ENCODE assay signal across 10 cellular contexts in genomic region chr20:18904624-18905023, GRCh38.
DNase-seq lines count a peak whose midpoint lies in the region; ATAC-seq and TF ChIP-seq lines count a peak whose summit lies in the region.
"Had no signal": no experiment of that assay in that cellular context is flagged by ENCODE, and none has a peak within 500 bp of the region (broad histone marks: within the 10 kb centered on the region; RNA-seq: fewer than 3 reads in every experiment).

No MANE protein-coding gene starts in this region.

- H3K36me3 ChIP-seq in Loucy (ENCODE audit: insufficient read depth, low read length) (no peaks in the 10 kb centered on the region), spleen (no peaks in the 10 kb centered on the region)

- H3K27me3 Mint-ChIP-seq in CD4-positive, alpha-beta T cell, result peaks cover 5% of the 10 kb centered on the region

- H3K4me1 ChIP-seq in Loucy (ENCODE audit: insufficient read depth, low read length, poor library complexity, severe bottlenecking) (no peaks in the 10 kb centered on the region), spleen (no peaks in the 10 kb centered on the region)

- no peak overlapping the region for H3K4me2 ChIP-seq in Loucy (ENCODE audit: low read depth, low read length, poor library complexity, severe bottlenecking)

- no peak for ATAC-seq in CD4-positive, alpha-beta T cell (ENCODE audit: poor library complexity)
- ATAC-seq in HG03159 (IDR thresholded peaks at IDR 0.05; ENCODE audit: unreplicated experiment), result no peak
- ATAC-seq: activated CD4-positive, alpha-beta T cell treated with anti-CD3 and anti-CD28 coated beads for 36 hours had no signal

- TF ChIP-seq POLR2A in spleen (IDR thresholded peaks at IDR 0.05), result no peak

- H4K20me1 ChIP-seq in Loucy (ENCODE audit: insufficient read depth, low read length, poor library complexity, severe bottlenecking), result no peaks in the 10 kb centered on the region

- TF ChIP-seq CTCF in Loucy (conservative IDR thresholded peaks at IDR 0.05; ENCODE audit: low read length), result peak; percentile 26
- TF ChIP-seq CTCF in CD4-positive, alpha-beta T cell (IDR thresholded peaks at IDR 0.05), result no peak
- peak in 5 of 11 experiments; percentile 13 to 52 (median 22) for TF ChIP-seq CTCF in spleen (IDR thresholded peaks at IDR 0.05 in 8 of 11, conservative IDR thresholded peaks at IDR 0.05 in 3 of 11)

- H3K9me3 ChIP-seq in Loucy (ENCODE audit: insufficient read depth, low read depth, low read length), result no peaks in the 10 kb centered on the region
- no peaks in the 10 kb centered on the region for H3K9me3 ChIP-seq in CD4-positive, alpha-beta T cell (ENCODE audit: control insufficient read depth, low read length)
- no peaks in the 10 kb centered on the region for H3K9me3 ChIP-seq in spleen

- no peak overlapping the region for H2AFZ ChIP-seq in Loucy (ENCODE audit: low read length)

- CTCF ChIA-PET in CD4-positive, alpha-beta T cell (lab: Charles Lee), result no interaction called here

- DNase-seq in NCI-H1105 treated with DMSO at 0.1 percent for 48 hours (lab: John Stamatoyannopoulos, UW) (peak; percentile 2), NCI-H1105 (lab: John Stamatoyannopoulos, UW) (no peak), cerebellum (ENCODE audit: low spot score) (peak; percentile 25), pons (ENCODE audit: low spot score) (peak; percentile 48), spleen (no peak)
- DNase-seq in CD4-positive, alpha-beta T cell, result no peak
- DNase-seq: activated CD4-positive, alpha-beta T cell treated with anti-CD3 and anti-CD28 coated beads for 36 hours; NCI-H524 treated with DMSO at 0.1 percent for 48 hours had no signal

- H3K4me3 ChIP-seq in Loucy (ENCODE audit: low read length, poor library complexity, severe bottlenecking) (no peak overlapping the region), spleen (no peak overlapping the region)

- no peaks in the 10 kb centered on the region for H3K9me2 ChIP-seq in Loucy (replicated peaks; ENCODE audit: low read depth, low read length)

- H3K27ac ChIP-seq in CD4-positive, alpha-beta T cell (ENCODE audit: low read depth, low read length), result no peak overlapping the region
- H3K27ac ChIP-seq in spleen, result no peak overlapping the region

- H3K4me1 Mint-ChIP-seq in CD4-positive, alpha-beta T cell (ENCODE audit: low read depth), result no peaks in the 10 kb centered on the region
- H3K4me1 Mint-ChIP-seq: activated CD4-positive, alpha-beta T cell treated with anti-CD3 and anti-CD28 coated beads for 36 hours had no signal

- POLR2A ChIA-PET in CD4-positive, alpha-beta T cell (lab: Charles Lee), result no interaction called here

- no peak overlapping the region for H3K4me3 Mint-ChIP-seq in CD4-positive, alpha-beta T cell
- H3K4me3 Mint-ChIP-seq: activated CD4-positive, alpha-beta T cell treated with anti-CD3 and anti-CD28 coated beads for 36 hours had no signal

- H3K9ac ChIP-seq in Loucy (ENCODE audit: low read depth, low read length, poor library complexity, severe bottlenecking), result no peak overlapping the region

- intact Hi-C loops in CD4-positive, alpha-beta T cell (cut with DNase I, micrococcal nuclease), result no loop called here
- intact Hi-C loops in spleen (cut with DNase I; ENCODE audit: low total_unique reads), result no loop called here

- no peaks in the 10 kb centered on the region for H3K79me2 ChIP-seq in Loucy (ENCODE audit: insufficient read depth, low read length)

- no peaks in the 10 kb centered on the region for H3K9me3 Mint-ChIP-seq in CD4-positive, alpha-beta T cell

- H3K27me3 ChIP-seq in Loucy (ENCODE audit: insufficient read depth, low read length, poor library complexity, severe bottlenecking), result no peaks in the 10 kb centered on the region
- H3K27me3 ChIP-seq in CD4-positive, alpha-beta T cell (ENCODE audit: control insufficient read depth, insufficient read depth, low read length), result no peaks in the 10 kb centered on the region
- H3K27me3 ChIP-seq in spleen (replicated peaks in 1 of 7), result peaks cover 0 to 18% (median 0%) of the 10 kb centered on the region in 7 donors

- 62 to 76% (median 69%) methylated on average over 5 of the region's 5 CpGs for WGBS in spleen, 5 donors

- no peaks in the 10 kb centered on the region for H3F3A ChIP-seq in Loucy (ENCODE audit: low read depth)

- H3K27ac Mint-ChIP-seq in CD4-positive, alpha-beta T cell, result no peak overlapping the region
- H3K27ac Mint-ChIP-seq: activated CD4-positive, alpha-beta T cell treated with anti-CD3 and anti-CD28 coated beads for 36 hours had no signal

- H3K36me3 Mint-ChIP-seq in CD4-positive, alpha-beta T cell (ENCODE audit: low read depth), result no peaks in the 10 kb centered on the region

Comparison
In these comparisons a context has a peak if more than half of its experiments do, and no peak if none do; other contexts are left out.
1. DNase-seq: peak in NCI-H1105 treated with DMSO at 0.1 percent for 48 hours (single experiment), cerebellum (single experiment) and pons (single experiment); none in NCI-H1105 (single experiment), CD4-positive, alpha-beta T cell (0 of 10) and spleen (single experiment).